In the genomic region with DNA sequence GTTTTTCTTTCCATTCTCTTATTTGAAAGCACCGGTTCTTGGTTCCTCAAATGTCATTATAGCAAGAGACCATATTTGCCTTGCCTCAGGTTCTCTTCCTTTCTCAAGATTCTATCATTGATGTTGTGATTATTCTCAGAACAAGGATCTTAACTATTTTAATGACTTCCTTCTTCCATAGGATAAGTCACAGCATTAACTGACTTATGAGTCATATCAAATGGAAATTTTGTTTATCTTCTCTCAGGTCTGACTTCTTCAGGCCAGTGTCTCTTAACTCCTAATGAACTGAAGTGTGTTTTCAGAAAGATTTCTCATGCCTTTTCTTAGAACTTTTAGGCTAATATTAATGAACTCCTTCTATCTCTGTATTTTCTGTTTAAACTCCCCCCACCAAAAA, we compare ENCODE assay signal across 29 cellular contexts.
"Had no signal": no experiment of that assay in that cellular context is flagged by ENCODE, and none has a peak within 500 bp of the region (broad histone marks: within the 10 kb centered on the region; RNA-seq: fewer than 3 reads in every experiment).

No MANE protein-coding gene starts in this region.

- H3K9me3 ChIP-seq: ascending aorta, body of pancreas, MG63 had no signal

- H3K27ac ChIP-seq: ascending aorta, body of pancreas, PC-9, RWPE1, WERI-Rb-1 had no signal

- DNase-seq: activated CD4-positive, alpha-beta T cell treated with anti-CD3 and anti-CD28 coated beads, Interleukin-2, amount 10 ng/mL, durations not matched to agents 24 days and 14 days; activated CD4-positive, alpha-beta T cell treated with anti-CD3 and anti-CD28 coated beads, Interleukin-2, amount 50 U/mL, for 4 hours; activated CD8-positive, alpha-beta T cell treated with anti-CD3 and anti-CD28 coated beads for 36 hours; activated effector memory CD4-positive, alpha-beta T cell treated with anti-CD3 and anti-CD28 coated beads, Interleukin-2, amount 50 U/mL, for 16 hours; activated naive CD4-positive, alpha-beta T cell treated with Interleukin-2 at 50 U/mL for 16 hours; activated naive CD8-positive, alpha-beta T cell treated with anti-CD3 and anti-CD28 coated beads, Interleukin-2, amount 10 ng/mL, durations not matched to agents 7 days and 5 days; activated T-cell treated with anti-CD3 and anti-CD28 coated beads, Interleukin-2, amount 50 U/mL, for 1 hour; activated T-cell treated with anti-CD3 and anti-CD28 coated beads, Interleukin-2, amount 50 U/mL, for 72 hours; amygdala; body of pancreas; central memory CD4-positive, alpha-beta T cell; MG63; NCI-H1048; NCI-H1105 treated with DMSO at 0.1 percent for 48 hours; NCI-H1436; NCI-H1694; NCI-H1930; NCI-H2081 treated with DMSO at 0.1 percent for 48 hours; NCI-H345; NCI-H524 treated with DMSO at 0.1 percent for 48 hours; NCI-H748 treated with DMSO at 0.1 percent for 48 hours; NK-92 treated with Interleukin-12 subunit alpha and Interleukin-12 subunit beta, amount 100 ng/mL, for 24 hours; PC-9; SIG-M5; T-cell; T-helper 17 cell; WERI-Rb-1 had no signal

- H3K27me3 ChIP-seq: ascending aorta, body of pancreas, MG63 had no signal

- H3K4me3 ChIP-seq: ascending aorta, body of pancreas, MG63, PC-9 had no signal

- H3K36me3 ChIP-seq: ascending aorta, MG63, WERI-Rb-1 had no signal

- H3K4me1 ChIP-seq: ascending aorta, body of pancreas had no signal
